ENCODE assay signal across 22 cellular contexts in genomic region chr2:11160256-11160655, GRCh38. TPM values are rescaled to one million over a fixed set of nuclear protein-coding genes. Genes with fewer than 3 reads are reported as not detected.
DNase-seq lines count a peak whose midpoint lies in the region; ATAC-seq and FAIRE-seq lines count a peak whose summit lies in the region.
"Had no signal": no experiment of that assay in that cellular context is flagged by ENCODE, and none has a peak within 500 bp of the region (broad histone marks: within the 10 kb centered on the region; RNA-seq: fewer than 3 reads in every experiment).

No MANE protein-coding gene starts in this region.

- peak overlapping the region in 6 of 7 donors; percentile 16 to 94 (median 90) for H3K27ac Mint-ChIP-seq in CD4-positive, alpha-beta memory T cell
- peak overlapping the region; percentile 89 for H3K27ac Mint-ChIP-seq in activated CD4-positive, alpha-beta memory T cell treated with anti-CD3 and anti-CD28 coated beads for 36 hours
- H3K27ac Mint-ChIP-seq in naive thymus-derived CD4-positive, alpha-beta T cell, result peak overlapping the region in 8 of 9 donors; percentile 56 to 95 (median 84)

- no peak for ATAC-seq in naive thymus-derived CD4-positive, alpha-beta T cell
- ATAC-seq in HG02840 (IDR thresholded peaks at IDR 0.05; ENCODE audit: low FRiP score, unreplicated experiment), result no peak
- no peak for ATAC-seq in GM19023 (IDR thresholded peaks at IDR 0.05; ENCODE audit: unreplicated experiment)
- ATAC-seq: SK-N-SH treated with all-trans-retinoic acid at 6 μM for 48 hours had no signal

- H3K4me3 ChIP-seq in BLaER1, result no peak overlapping the region
- no peak overlapping the region for H3K4me3 ChIP-seq in CD4-positive, alpha-beta memory T cell (ENCODE audit: low read length in 2 of 2)
- no peak overlapping the region for H3K4me3 ChIP-seq in naive thymus-derived CD4-positive, alpha-beta T cell (ENCODE audit: low read length)
- H3K4me3 ChIP-seq: neural progenitor cell had no signal

- H3K4me3 Mint-ChIP-seq in CD4-positive, alpha-beta memory T cell, result peak overlapping the region in 2 of 8 donors; percentile 7 to 83
- no peak overlapping the region for H3K4me3 Mint-ChIP-seq in activated CD4-positive, alpha-beta memory T cell treated with anti-CD3 and anti-CD28 coated beads for 36 hours
- peak overlapping the region in 2 of 10 donors; percentile 29 to 61 for H3K4me3 Mint-ChIP-seq in naive thymus-derived CD4-positive, alpha-beta T cell
- H3K4me3 Mint-ChIP-seq: activated B cell treated with CpG ODN at 0.5 μM for 24 hours; activated naive CD8-positive, alpha-beta T cell had no signal

- no peaks in the 10 kb centered on the region for H3K36me3 ChIP-seq in BLaER1
- no peaks in the 10 kb centered on the region for H3K36me3 ChIP-seq in CD4-positive, alpha-beta memory T cell (ENCODE audit: insufficient read depth, low read length)
- H3K36me3 ChIP-seq in naive thymus-derived CD4-positive, alpha-beta T cell (ENCODE audit: control insufficient read depth in 2 of 3, insufficient read depth in 3 of 3, low read length in 3 of 3), result peaks cover 0 to 3% (median 0%) of the 10 kb centered on the region in 3 experiments
- H3K36me3 ChIP-seq: neural progenitor cell had no signal

- no peak for DNase-seq in CD4-positive, alpha-beta memory T cell
- DNase-seq in activated CD4-positive, alpha-beta memory T cell treated with anti-CD3 and anti-CD28 coated beads for 36 hours, result no peak
- DNase-seq in naive thymus-derived CD4-positive, alpha-beta T cell, result no peak
- DNase-seq in RCC 7860 (ENCODE audit: low spot score), result no peak
- no peak for DNase-seq in NCI-H1436 (lab: John Stamatoyannopoulos, UW)
- DNase-seq: activated B cell treated with CpG ODN at 0.5 μM for 24 hours; activated CD8-positive, alpha-beta memory T cell treated with anti-CD3 and anti-CD28 coated beads, Interleukin-2, amount 50 U/mL, for 4 hours; EL; NCI-H1417 treated with DMSO at 0.1 percent for 48 hours; NCI-H2171; NCI-H526; stimulated activated CD4-positive, alpha-beta T cell treated with anti-CD3 and anti-CD28 coated beads, Interleukin-4, amount 100 ng/mL, for 4 hours; T-helper 9 cell had no signal

- no peaks in the 10 kb centered on the region for H3K9me3 Mint-ChIP-seq in CD4-positive, alpha-beta memory T cell
- no peaks in the 10 kb centered on the region for H3K9me3 Mint-ChIP-seq in activated CD4-positive, alpha-beta memory T cell treated with anti-CD3 and anti-CD28 coated beads for 36 hours
- H3K9me3 Mint-ChIP-seq in naive thymus-derived CD4-positive, alpha-beta T cell, result no peaks in the 10 kb centered on the region
- H3K9me3 Mint-ChIP-seq: activated B cell treated with CpG ODN at 0.5 μM for 24 hours, neural progenitor cell had no signal

- intact Hi-C loops in CD4-positive, alpha-beta memory T cell (cut with micrococcal nuclease), result no loop called here
- intact Hi-C loops in activated CD4-positive, alpha-beta memory T cell treated with anti-CD3 and anti-CD28 coated beads for 36 hours (cut with micrococcal nuclease), result no loop called here
- intact Hi-C loops in naive thymus-derived CD4-positive, alpha-beta T cell (cut with micrococcal nuclease), result no loop called here

- H3K27ac ChIP-seq in BLaER1, result peak overlapping the region; percentile 74; the same call in 1 of the 2 replicates
- no peak overlapping the region for H3K27ac ChIP-seq in CD4-positive, alpha-beta memory T cell (ENCODE audit: low read depth, low read length)
- H3K27ac ChIP-seq in naive thymus-derived CD4-positive, alpha-beta T cell (ENCODE audit: low read depth, low read length), result no peak overlapping the region
- H3K27ac ChIP-seq: neural progenitor cell, RWPE1 had no signal

- FAIRE-seq in RCC 7860 (lab: Jason Lieb, UNC), result no peak
- FAIRE-seq: colon, endometrium had no signal

- CTCF ChIA-PET in CD4-positive, alpha-beta memory T cell (lab: Charles Lee; ENCODE audit: partially characterized antibody), result interaction anchor here (3.6 kb wide), 1 partner anchor 28 kb away, joined by 35 read pairs; a partner anchor contains a TSS
- CTCF ChIA-PET in activated CD4-positive, alpha-beta memory T cell treated with anti-CD3 and anti-CD28 coated beads for 36 hours (lab: Charles Lee), result interaction anchor here (1.1 to 1.6 kb wide), 2 partner anchors 27 to 325 kb away, joined by 3 to 8 read pairs; a partner anchor contains a TSS
- CTCF ChIA-PET in naive thymus-derived CD4-positive, alpha-beta T cell (lab: Charles Lee), result no interaction called here

- no peaks in the 10 kb centered on the region for H3K27me3 ChIP-seq in BLaER1
- H3K27me3 ChIP-seq in CD4-positive, alpha-beta memory T cell (ENCODE audit: insufficient read depth, low read length), result no peaks in the 10 kb centered on the region
- no peaks in the 10 kb centered on the region for H3K27me3 ChIP-seq in naive thymus-derived CD4-positive, alpha-beta T cell (ENCODE audit: control insufficient read depth in 2 of 2, insufficient read depth in 2 of 2, low read length in 2 of 2)

- peaks cover 49% of the 10 kb centered on the region for H3K4me1 ChIP-seq in BLaER1
- H3K4me1 ChIP-seq in CD4-positive, alpha-beta memory T cell (ENCODE audit: insufficient read depth, low read length), result peaks cover 31% of the 10 kb centered on the region
- peaks cover 14 to 15% of the 10 kb centered on the region in 2 donors for H3K4me1 ChIP-seq in naive thymus-derived CD4-positive, alpha-beta T cell (ENCODE audit: control insufficient read depth in 2 of 2, insufficient read depth in 2 of 2, low read length in 2 of 2)

- no peak overlapping the region for H3K9ac ChIP-seq in BLaER1
- H3K9ac ChIP-seq: neural progenitor cell had no signal

- no peaks in the 10 kb centered on the region for H4K20me1 ChIP-seq in BLaER1

- peak overlapping the region; percentile 62; the same call in 1 of the 2 replicates for H3K4me2 ChIP-seq in BLaER1
- H3K4me2 ChIP-seq: neural progenitor cell had no signal

- H3K4me1 Mint-ChIP-seq in CD4-positive, alpha-beta memory T cell, result peaks cover 16 to 42% (median 34%) of the 10 kb centered on the region in 4 donors
- peaks cover 22% of the 10 kb centered on the region for H3K4me1 Mint-ChIP-seq in activated CD4-positive, alpha-beta memory T cell treated with anti-CD3 and anti-CD28 coated beads for 36 hours (ENCODE audit: low read depth)
- peaks cover 17 to 34% (median 26%) of the 10 kb centered on the region in 7 donors for H3K4me1 Mint-ChIP-seq in naive thymus-derived CD4-positive, alpha-beta T cell

- H3K9me3 ChIP-seq in BLaER1, result no peaks in the 10 kb centered on the region
- no peaks in the 10 kb centered on the region for H3K9me3 ChIP-seq in CD4-positive, alpha-beta memory T cell (ENCODE audit: control insufficient read depth in 1 of 2, low read length in 2 of 2)
- H3K9me3 ChIP-seq in naive thymus-derived CD4-positive, alpha-beta T cell (ENCODE audit: control insufficient read depth in 2 of 3, low read length in 3 of 3), result no peaks in the 10 kb centered on the region

- peaks cover 14 to 16% of the 10 kb centered on the region in 2 donors for H3K36me3 Mint-ChIP-seq in CD4-positive, alpha-beta memory T cell
- peaks cover 4% of the 10 kb centered on the region for H3K36me3 Mint-ChIP-seq in activated CD4-positive, alpha-beta memory T cell treated with anti-CD3 and anti-CD28 coated beads for 36 hours
- peaks cover 0 to 12% (median 2%) of the 10 kb centered on the region in 5 donors for H3K36me3 Mint-ChIP-seq in naive thymus-derived CD4-positive, alpha-beta T cell
- H3K36me3 Mint-ChIP-seq: neural progenitor cell had no signal

- POLR2A ChIA-PET in CD4-positive, alpha-beta memory T cell (lab: Charles Lee; ENCODE audit: partially characterized antibody), result interaction anchor here (1.0 kb wide), 1 partner anchor 10 kb away, joined by 4 read pairs; no protein-coding TSS in a partner anchor
- POLR2A ChIA-PET in activated CD4-positive, alpha-beta memory T cell treated with anti-CD3 and anti-CD28 coated beads for 36 hours (lab: Charles Lee), result interaction anchor here (1.2 kb wide), 1 partner anchor 184 kb away, joined by 3 read pairs; the partner anchor contains the start of gene ROCK2
- POLR2A ChIA-PET in naive thymus-derived CD4-positive, alpha-beta T cell (lab: Charles Lee), result interaction anchor here (1.3 kb wide), 1 partner anchor 28 kb away, joined by 6 read pairs; a partner anchor contains a TSS

- no peaks in the 10 kb centered on the region for H3K27me3 Mint-ChIP-seq in CD4-positive, alpha-beta memory T cell
- no peaks in the 10 kb centered on the region for H3K27me3 Mint-ChIP-seq in activated CD4-positive, alpha-beta memory T cell treated with anti-CD3 and anti-CD28 coated beads for 36 hours
- no peaks in the 10 kb centered on the region for H3K27me3 Mint-ChIP-seq in naive thymus-derived CD4-positive, alpha-beta T cell
- H3K27me3 Mint-ChIP-seq: activated B cell treated with CpG ODN at 0.5 μM for 24 hours; activated naive CD8-positive, alpha-beta T cell had no signal

RNA-seq across cellular contexts. Expression of gene SLC66A3, which starts 5.0 kb away (rescaled TPM):
- 10 to 100 TPM; 27.9 to 33.1 TPM for total RNA-seq in CD4-positive, alpha-beta memory T cell
- 100 to 1,000 TPM in 1 of 2 donors, 10 to 100 TPM in 1; 82.6 to 110 TPM for polyA plus RNA-seq in CD4-positive, alpha-beta memory T cell
- total RNA-seq in activated CD4-positive, alpha-beta memory T cell treated with anti-CD3 and anti-CD28 coated beads for 36 hours, result 10 to 100 TPM; 14.4 to 15.9 TPM
- total RNA-seq in naive thymus-derived CD4-positive, alpha-beta T cell, result 10 to 100 TPM; 12.6 to 22.7 (median 17.4) TPM
- 10 to 100 TPM; 35.1 to 43.7 TPM for polyA plus RNA-seq in naive thymus-derived CD4-positive, alpha-beta T cell
